8 cellular contexts compared by ENCODE assay signal in genomic region chr12:6450869-6451347, GRCh38. TPM values are rescaled to one million over a fixed set of nuclear protein-coding genes. Genes with fewer than 3 reads are reported as not detected.
DNase-seq lines count a peak whose midpoint lies in the region; ATAC-seq and TF ChIP-seq lines count a peak whose summit lies in the region.

No MANE protein-coding gene starts in this region.

- DNase-seq in DND-41: no peak
- DNase-seq in SJCRH30: no peak
- DNase-seq in esophagus muscularis mucosa (ENCODE audit: extremely low spot score): no peak
- no peak for DNase-seq in omental fat pad (ENCODE audit: low spot score)
- no peak for DNase-seq in activated gamma-delta T cell treated with Interleukin-2 at 50 U/mL for 16 hours
- no peak for DNase-seq in iPS-NIHi11 (ENCODE audit: low spot score)
- DNase-seq in medulla oblongata (ENCODE audit: extremely low spot score): no peak

- TF ChIP-seq CTCF in DND-41 (IDR thresholded peaks at IDR 0.05; ENCODE audit: borderline replicate concordance, extremely low read depth, low read length, poor library complexity, severe bottlenecking): no peak
- no peak for TF ChIP-seq CTCF in esophagus muscularis mucosa (IDR thresholded peaks at IDR 0.05)
- no peak for TF ChIP-seq CTCF in omental fat pad (IDR thresholded peaks at IDR 0.05)

- peak overlapping the region; percentile 87 for H3K9ac ChIP-seq in DND-41 (ENCODE audit: low read depth, low read length)

- H3K9me3 ChIP-seq in DND-41 (ENCODE audit: insufficient read depth, low read length, severe bottlenecking) (no peaks in the 10 kb centered on the region), SJCRH30 (replicated peaks) (no peaks in the 10 kb centered on the region), esophagus muscularis mucosa (no peaks in the 10 kb centered on the region)

- H3K4me3 ChIP-seq in DND-41 (ENCODE audit: low read depth in 1 of 2, low read length in 2 of 2): peak overlapping the region; percentile 36 to 78
- H3K4me3 ChIP-seq in SJCRH30: peak overlapping the region; percentile 68
- peak overlapping the region; percentile 63 to 79 (median 73) for H3K4me3 ChIP-seq in esophagus muscularis mucosa

- peak overlapping the region; percentile 97 for H3K27ac ChIP-seq in DND-41 (ENCODE audit: low read length)
- H3K27ac ChIP-seq in SJCRH30: peak overlapping the region; percentile 85
- H3K27ac ChIP-seq in esophagus muscularis mucosa (replicated peaks in 1 of 4): peak overlapping the region; percentile 96 to 99 (median 97)

- H4K20me1 ChIP-seq in DND-41 (ENCODE audit: insufficient read depth, low read length): no peaks in the 10 kb centered on the region

- intact Hi-C loops in esophagus muscularis mucosa (cut with DNase I): no loop called here

- WGBS in esophagus muscularis mucosa: 7% methylated on average over 11 of the region's 11 CpGs

- peak overlapping the region; percentile 85 for H2AFZ ChIP-seq in DND-41 (ENCODE audit: low read depth, low read length)

- H3K4me2 ChIP-seq in DND-41 (ENCODE audit: insufficient read depth, low read length): peak overlapping the region; percentile 84

- H3K36me3 ChIP-seq in DND-41 (ENCODE audit: insufficient read depth, low read length) (peaks cover 24% of the 10 kb centered on the region), SJCRH30 (no peaks in the 10 kb centered on the region), esophagus muscularis mucosa (peaks cover 0 to 47% (median 29%) of the 10 kb centered on the region in 4 donors)

- H3K27me3 ChIP-seq in DND-41 (ENCODE audit: insufficient read depth, low read length, poor library complexity) (no peaks in the 10 kb centered on the region), SJCRH30 (no peaks in the 10 kb centered on the region), esophagus muscularis mucosa (peaks cover 0 to 4% (median 0%) of the 10 kb centered on the region in 4 donors)

- peaks cover 32% of the 10 kb centered on the region for H3K4me1 ChIP-seq in DND-41 (ENCODE audit: insufficient read depth, low read length)
- peaks cover 7% of the 10 kb centered on the region; the same call in 1 of the 2 replicates for H3K4me1 ChIP-seq in SJCRH30
- peaks cover 22 to 53% (median 49%) of the 10 kb centered on the region in 4 donors for H3K4me1 ChIP-seq in esophagus muscularis mucosa

- H3K79me2 ChIP-seq in DND-41 (ENCODE audit: insufficient read depth, low read length): peaks cover 22% of the 10 kb centered on the region

- TF ChIP-seq POLR2A in esophagus muscularis mucosa (IDR thresholded peaks at IDR 0.05; ENCODE audit: low read depth): no peak

- ATAC-seq in DND-41 (ENCODE audit: insufficient read depth, low read depth) (peak; percentile 5), omental fat pad (ENCODE audit: low FRiP score) (peak; percentile 31), HG02981 (IDR thresholded peaks at IDR 0.05; ENCODE audit: unreplicated experiment) (no peak)

- no peak for TF ChIP-seq EP300 in esophagus muscularis mucosa (IDR thresholded peaks at IDR 0.05)

RNA-seq across cellular contexts. Expression of gene TAPBPL, which starts 0.9 kb away (rescaled TPM):
- 2.2 and 4.9 TPM in 2 replicates for total RNA-seq in SJCRH30 (2014; rRNA removed; shearing (Covaris generic))
- total RNA-seq in esophagus muscularis mucosa (10 to 100 TPM; 12.4 to 25.8 (median 22.5) TPM), omental fat pad (10 to 100 TPM; 16.3 to 26.0 (median 18.5) TPM)

RNA-seq across cellular contexts. Expression of gene CD27, which starts 6.2 kb away (rescaled TPM):
- 0.12 and 0.15 TPM in 2 replicates for total RNA-seq in SJCRH30 (2014; rRNA removed; shearing (Covaris generic))
- total RNA-seq in esophagus muscularis mucosa: under 1 TPM in 1 of 4 donors, not detected in 3; 0.66 TPM
- under 1 TPM in 3 of 4 donors, not detected in 1; 0.50 to 0.96 (median 0.65) TPM for total RNA-seq in omental fat pad

RNA-seq across cellular contexts. Expression of gene VAMP1, which starts 19.6 kb away (rescaled TPM):
- 7.3 and 8.0 TPM in 2 replicates for total RNA-seq in SJCRH30 (2014; rRNA removed; shearing (Covaris generic))
- 1 to 10 TPM; 4.5 to 8.7 (median 6.7) TPM for total RNA-seq in esophagus muscularis mucosa
- total RNA-seq in omental fat pad: 1 to 10 TPM; 4.2 to 9.6 (median 6.2) TPM

RNA-seq across cellular contexts. Expression of gene MRPL51, which starts 42.2 kb away (rescaled TPM):
- 200 and 208 TPM in 2 replicates for total RNA-seq in SJCRH30 (2014; rRNA removed; shearing (Covaris generic))
- total RNA-seq in esophagus muscularis mucosa (100 to 1,000 TPM in 1 of 4 donors, 10 to 100 TPM in 3; 62.3 to 105 (median 81.3) TPM), omental fat pad (100 to 1,000 TPM in 1 of 4 donors, 10 to 100 TPM in 3; 44.1 to 118 (median 67.8) TPM)

RNA-seq across cellular contexts. Expression of gene NCAPD2, which starts 43.0 kb away (rescaled TPM):
- 215 and 218 TPM in 2 replicates for total RNA-seq in SJCRH30 (2014; rRNA removed; shearing (Covaris generic))
- total RNA-seq in esophagus muscularis mucosa: 10 to 100 TPM; 13.9 to 26.1 (median 24.7) TPM
- 10 to 100 TPM; 10.6 to 36.3 (median 20.7) TPM for total RNA-seq in omental fat pad
